32 cellular contexts compared by ENCODE assay signal in the genomic region with DNA sequence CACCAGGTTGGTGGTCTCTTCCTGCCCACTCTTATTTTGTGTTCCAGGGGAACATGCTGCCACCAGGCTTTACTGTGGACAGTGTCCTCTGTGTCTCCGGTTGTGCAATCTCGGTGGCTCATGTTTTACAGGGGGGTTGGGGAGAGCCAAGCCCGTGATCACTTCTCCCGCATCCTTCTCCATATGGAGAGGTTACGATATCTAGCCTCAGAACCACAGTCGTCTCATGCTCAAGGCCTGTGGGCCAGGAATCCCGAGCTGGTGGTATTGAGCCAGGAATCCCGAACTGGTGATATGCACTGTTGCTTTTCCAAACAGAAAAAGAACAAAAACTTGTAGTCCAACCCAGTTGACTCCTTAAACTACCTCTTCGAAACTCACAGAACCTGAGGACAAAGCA. TPM values are rescaled to one million over a fixed set of nuclear protein-coding genes. Genes with fewer than 3 reads are reported as not detected.
"Had no signal": no experiment of that assay in that cellular context is flagged by ENCODE, and none has a peak within 500 bp of the region (broad histone marks: within the 10 kb centered on the region; RNA-seq: fewer than 3 reads in every experiment).

No MANE protein-coding gene starts in this region.

- H3K9me3 ChIP-seq: adrenal gland, prostate gland, sigmoid colon, suprapubic skin, tibial artery had no signal

- H3K9me3 Mint-ChIP-seq: activated naive CD4-positive, alpha-beta T cell treated with anti-CD3 and anti-CD28 coated beads for 36 hours had no signal

- H3K27me3 Mint-ChIP-seq: stimulated activated naive B cell treated with anti-CD40 and anti-IgM and Interleukin-4, amounts not matched to agents 10 μg/mL and 1 μg/mL and 100 μg/mL, for 72 hours had no signal

- DNase-seq: activated CD4-positive, alpha-beta T cell treated with anti-CD3 and anti-CD28 coated beads for 4 hours; activated CD4-positive, alpha-beta T cell treated with anti-CD3 and anti-CD28 coated beads, Interleukin-2, amount 50 U/mL, for 4 hours; activated CD8-positive, alpha-beta memory T cell treated with anti-CD3 and anti-CD28 coated beads, Interleukin-2, amount 50 U/mL, for 4 hours; activated effector memory CD4-positive, alpha-beta T cell treated with anti-CD3 and anti-CD28 coated beads, Interleukin-2, amount 50 U/mL, for 16 hours; activated naive CD4-positive, alpha-beta T cell treated with anti-CD3 and anti-CD28 coated beads for 36 hours; activated naive CD8-positive, alpha-beta T cell treated with anti-CD3 and anti-CD28 coated beads for 36 hours; activated T-cell treated with anti-CD3 and anti-CD28 coated beads, Interleukin-2, amount 50 U/mL, for 1 hour; adrenal gland; brain microvascular endothelial cell; central memory CD4-positive, alpha-beta T cell; foreskin fibroblast; head of caudate nucleus; hippocampal formation; left cardiac atrium; naive thymus-derived CD4-positive, alpha-beta T cell; retina; sigmoid colon; small intestine; stimulated activated CD4-positive, alpha-beta T cell treated with anti-CD3 and anti-CD28 coated beads, Interleukin-4, amount 100 ng/mL, for 4 hours; stimulated activated CD8-positive, alpha-beta memory T cell treated with anti-CD3 and anti-CD28 coated beads, Interleukin-4, amount 100 ng/mL, for 48 hours; stimulated activated naive B cell treated with anti-CD40 and anti-IgM and Interleukin-4, amounts not matched to agents 10 μg/mL and 1 μg/mL and 100 μg/mL, for 72 hours; T-helper 1 cell; tibial artery had no signal

- H3K27me3 ChIP-seq: adrenal gland, brain microvascular endothelial cell, sigmoid colon, suprapubic skin had no signal

- H3K4me3 Mint-ChIP-seq: activated naive CD4-positive, alpha-beta T cell treated with anti-CD3 and anti-CD28 coated beads for 36 hours; activated naive CD8-positive, alpha-beta T cell treated with anti-CD3 and anti-CD28 coated beads for 36 hours; activated T-helper 1 cell treated with anti-CD3 and anti-CD28 coated beads, Interleukin-12 subunit alpha, Interleukin-12 subunit beta, Interleukin-2, Interleukin-4 antibody, amounts not matched to agents 30 ng/mL and 10 ng/mL and 1 ng/mL, durations not matched to agents 14 hours and 24 hours and 36 hours; mesothelial cell of epicardium; naive thymus-derived CD4-positive, alpha-beta T cell; stimulated activated naive B cell treated with anti-CD40 and anti-IgM and Interleukin-4, amounts not matched to agents 10 μg/mL and 1 μg/mL and 100 μg/mL, for 72 hours had no signal

- H3K4me1 ChIP-seq: prostate gland had no signal

- ATAC-seq: esophagus mucosa; left cardiac atrium; naive thymus-derived CD4-positive, alpha-beta T cell; stimulated activated naive B cell treated with anti-CD40 and anti-IgM and Interleukin-4, amounts not matched to agents 10 μg/mL and 1 μg/mL and 100 μg/mL, for 72 hours had no signal

- H3K36me3 ChIP-seq: adrenal gland, brain microvascular endothelial cell, prostate gland, sigmoid colon, suprapubic skin, tibial artery had no signal

- H3K27ac ChIP-seq: adrenal gland, brain microvascular endothelial cell, prostate gland, sigmoid colon, suprapubic skin, tibial artery, VCaP had no signal

- H3K4me3 ChIP-seq: adrenal gland, prostate gland, sigmoid colon, suprapubic skin, tibial artery had no signal

- H3K27ac Mint-ChIP-seq: activated naive CD4-positive, alpha-beta T cell treated with anti-CD3 and anti-CD28 coated beads for 36 hours; activated T-helper 1 cell treated with anti-CD3 and anti-CD28 coated beads, Interleukin-12 subunit alpha, Interleukin-12 subunit beta, Interleukin-2, Interleukin-4 antibody, amounts not matched to agents 30 ng/mL and 10 ng/mL and 1 ng/mL, durations not matched to agents 14 hours and 24 hours and 36 hours; mesothelial cell of epicardium; naive thymus-derived CD4-positive, alpha-beta T cell; stimulated activated naive B cell treated with anti-CD40 and anti-IgM and Interleukin-4, amounts not matched to agents 10 μg/mL and 1 μg/mL and 100 μg/mL, for 72 hours had no signal

RNA-seq across cellular contexts. Expression of a gene that starts 47.8 kb away (rescaled TPM):
- total RNA-seq: activated CD8-positive, alpha-beta memory T cell treated with anti-CD3 and anti-CD28 coated beads for 36 hours; activated naive CD8-positive, alpha-beta T cell treated with anti-CD3 and anti-CD28 coated beads for 36 hours; esophagus mucosa; osteocyte; suprapubic skin had no signal
- polyA plus RNA-seq: keratinocyte; naive thymus-derived CD4-positive, alpha-beta T cell had no signal
